8 cellular contexts compared by ENCODE assay signal in genomic region chr1:146376309-146376707, GRCh38.
DNase-seq lines count a peak whose midpoint lies in the region; ATAC-seq and TF ChIP-seq lines count a peak whose summit lies in the region.
"Not testable (repeated sequence)": the region's sequence is repeated elsewhere in the genome, so short reads cannot be mapped to it uniquely, and the experiment has no call there.

No MANE protein-coding gene starts in this region.

- not testable (repeated sequence) for H3K9me3 ChIP-seq in neutrophil

- not testable (repeated sequence) for H3K4me1 ChIP-seq in neutrophil (ENCODE audit: control insufficient read depth in 1 of 2, insufficient read depth in 1 of 2, low read depth in 1 of 2, low read length in 1 of 2)

- not testable (repeated sequence) for H3K36me3 Mint-ChIP-seq in activated naive CD4-positive, alpha-beta T cell treated with anti-CD3 and anti-CD28 coated beads for 36 hours (ENCODE audit: low read depth); stimulated activated memory B cell treated with anti-CD40 and anti-IgM and Interleukin-4, amounts not matched to agents 10 μg/mL and 1 μg/mL and 100 μg/mL, for 72 hours

- H3K4me3 ChIP-seq in foreskin fibroblast (ENCODE audit: low read depth in 1 of 2, low read length in 2 of 2), result peak overlapping the region; percentile 35 to 44
- H3K4me3 ChIP-seq in neutrophil (ENCODE audit: low read depth in 1 of 2, low read length in 1 of 2), result peak overlapping the region; percentile 46 to 62

- intact Hi-C loops in activated naive CD4-positive, alpha-beta T cell treated with anti-CD3 and anti-CD28 coated beads for 36 hours (cut with micrococcal nuclease), result loop anchor here (10.0 kb wide), 1 partner anchor 708 kb away; no protein-coding TSS in a partner anchor

- peak; percentile 80 for DNase-seq in Daoy (ENCODE audit: low read depth)
- DNase-seq in NCI-H1417 treated with DMSO at 0.1 percent for 48 hours (lab: John Stamatoyannopoulos, UW), result peak; percentile 35
- peak; percentile 67 for DNase-seq in SW480 (ENCODE audit: low spot score)
- DNase-seq in activated naive CD4-positive, alpha-beta T cell treated with anti-CD3 and anti-CD28 coated beads for 36 hours, result peak; percentile 91
- peak; percentile 74 to 85 for DNase-seq in foreskin fibroblast

- peak overlapping the region; percentile 89 for H3K27ac ChIP-seq in neutrophil

- H3K36me3 ChIP-seq in neutrophil, result not testable (repeated sequence)

- H3K27me3 ChIP-seq in neutrophil, result not testable (repeated sequence)

- H3K4me3 Mint-ChIP-seq in activated naive CD4-positive, alpha-beta T cell treated with anti-CD3 and anti-CD28 coated beads for 36 hours, result peak overlapping the region; percentile 78
- H3K4me3 Mint-ChIP-seq in stimulated activated memory B cell treated with anti-CD40 and anti-IgM and Interleukin-4, amounts not matched to agents 10 μg/mL and 1 μg/mL and 100 μg/mL, for 72 hours, result peak overlapping the region; percentile 80

- peaks cover 23% of the 10 kb centered on the region for H3K4me1 Mint-ChIP-seq in activated naive CD4-positive, alpha-beta T cell treated with anti-CD3 and anti-CD28 coated beads for 36 hours (ENCODE audit: low read depth)
- peaks cover 23% of the 10 kb centered on the region for H3K4me1 Mint-ChIP-seq in stimulated activated memory B cell treated with anti-CD40 and anti-IgM and Interleukin-4, amounts not matched to agents 10 μg/mL and 1 μg/mL and 100 μg/mL, for 72 hours

- H3K27me3 Mint-ChIP-seq in activated naive CD4-positive, alpha-beta T cell treated with anti-CD3 and anti-CD28 coated beads for 36 hours (ENCODE audit: low read depth); stimulated activated memory B cell treated with anti-CD40 and anti-IgM and Interleukin-4, amounts not matched to agents 10 μg/mL and 1 μg/mL and 100 μg/mL, for 72 hours: not testable (repeated sequence)

- TF ChIP-seq CTCF in foreskin fibroblast (IDR thresholded peaks at IDR 0.05; ENCODE audit: low read depth, low read length); neutrophil (IDR thresholded peaks at IDR 0.05): not testable (repeated sequence)

- ATAC-seq in HG02588 (IDR thresholded peaks at IDR 0.05; ENCODE audit: unreplicated experiment), result peak; percentile 64
- ATAC-seq in stimulated activated memory B cell treated with anti-CD40 and anti-IgM and Interleukin-4, amounts not matched to agents 10 μg/mL and 1 μg/mL and 100 μg/mL, for 72 hours, result peak; percentile 76

- CTCF ChIA-PET in activated naive CD4-positive, alpha-beta T cell treated with anti-CD3 and anti-CD28 coated beads for 36 hours (lab: Charles Lee), result not testable (repeated sequence)

- H3K9me3 Mint-ChIP-seq in activated naive CD4-positive, alpha-beta T cell treated with anti-CD3 and anti-CD28 coated beads for 36 hours; stimulated activated memory B cell treated with anti-CD40 and anti-IgM and Interleukin-4, amounts not matched to agents 10 μg/mL and 1 μg/mL and 100 μg/mL, for 72 hours: not testable (repeated sequence)

- H3K27ac Mint-ChIP-seq in activated naive CD4-positive, alpha-beta T cell treated with anti-CD3 and anti-CD28 coated beads for 36 hours, result peak overlapping the region; percentile 98
- peak overlapping the region; percentile 100 for H3K27ac Mint-ChIP-seq in stimulated activated memory B cell treated with anti-CD40 and anti-IgM and Interleukin-4, amounts not matched to agents 10 μg/mL and 1 μg/mL and 100 μg/mL, for 72 hours

Comparison
In these comparisons a context has a peak if more than half of its experiments do, and no peak if none do; other contexts are left out.
1. Peak in every context shown above with its lines: DNase-seq, ATAC-seq, H3K4me3 ChIP-seq and H3K27ac ChIP-seq.
2. DNase-seq: peak in every context shown above with its lines; median percentile 91 in activated naive CD4-positive, alpha-beta T cell treated with anti-CD3 and anti-CD28 coated beads for 36 hours; 80 in Daoy; 80 in foreskin fibroblast; 67 in SW480; 35 in NCI-H1417 treated with DMSO at 0.1 percent for 48 hours.